ENCODE assay signal across 23 cellular contexts in the genomic region with DNA sequence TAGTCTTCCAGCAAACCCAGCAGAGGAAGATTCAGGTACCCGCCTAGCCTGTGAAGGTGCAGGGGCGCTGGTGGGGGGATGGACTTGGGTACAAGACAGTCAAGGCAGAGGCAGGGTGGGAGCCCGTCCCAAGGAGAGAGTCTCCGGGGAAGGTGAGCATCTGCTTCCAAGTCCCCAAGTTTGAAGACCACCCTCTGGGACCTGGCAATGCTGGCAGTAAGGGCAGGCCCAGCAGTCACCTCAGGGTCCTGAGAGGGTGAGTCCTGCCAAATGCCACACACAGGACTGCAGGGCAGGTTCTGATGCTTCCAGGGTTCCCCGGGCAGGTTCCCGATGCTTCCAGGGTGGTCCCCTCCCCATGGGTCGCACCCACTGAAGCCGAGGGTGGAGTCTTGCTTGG.
DNase-seq lines count a peak whose midpoint lies in the region; ATAC-seq and TF ChIP-seq lines count a peak whose summit lies in the region.
"Had no signal": no experiment of that assay in that cellular context is flagged by ENCODE, and none has a peak within 500 bp of the region (broad histone marks: within the 10 kb centered on the region; RNA-seq: fewer than 3 reads in every experiment).

No MANE protein-coding gene starts in this region.

- no peaks in the 10 kb centered on the region for H3K36me3 Mint-ChIP-seq in chondrocyte (ENCODE audit: low read depth)
- H3K36me3 Mint-ChIP-seq: CD14-positive monocyte; CD4-positive, alpha-beta memory T cell; CD4-positive, CD25-positive, alpha-beta regulatory T cell; CD8-positive, alpha-beta memory T cell had no signal

- no peak overlapping the region for H4K8ac ChIP-seq in neuronal stem cell (ENCODE audit: low read depth, low read length)

- H3K4me3 ChIP-seq in neuronal stem cell (ENCODE audit: low read length in 2 of 2) (no peak overlapping the region), H7 (ENCODE audit: insufficient read depth, low read depth, low read length) (no peak overlapping the region)
- H3K4me3 ChIP-seq: BLaER1, GM12878 had no signal

- no peak overlapping the region for H2BK120ac ChIP-seq in neuronal stem cell (ENCODE audit: low read depth, low read length)

- no peak overlapping the region for H3K4me3 Mint-ChIP-seq in chondrocyte (ENCODE audit: unreplicated experiment)
- H3K4me3 Mint-ChIP-seq: CD14-positive monocyte; CD4-positive, alpha-beta memory T cell; CD4-positive, CD25-positive, alpha-beta regulatory T cell; CD8-positive, alpha-beta memory T cell had no signal

- no peaks in the 10 kb centered on the region for H3K36me3 ChIP-seq in neuronal stem cell (replicated peaks in 1 of 2; ENCODE audit: control insufficient read depth in 2 of 2, insufficient read depth in 2 of 2, low read length in 2 of 2)
- H3K36me3 ChIP-seq in H7 (replicated peaks; ENCODE audit: control insufficient read depth, insufficient read depth, low read length), result no peaks in the 10 kb centered on the region
- H3K36me3 ChIP-seq: BE2C, BLaER1 had no signal

- WGBS in neuronal stem cell (ENCODE audit: extremely low coverage in 2 of 2, insufficient read length in 2 of 2, insufficient replicate concordance in 1 of 2), 2 donors, result no CpG with 5 or more reads among the region's 8 CpGs

- DNase-seq in chondrocyte (ENCODE audit: low spot score) (peak; percentile 71), neuronal stem cell (ENCODE audit: low spot score) (no peak), H7 (no peak), hippocampal formation (lab: John Stamatoyannopoulos, UW) (no peak)
- DNase-seq: 8988T; ACHN; BE2C; C1 segment of cervical spinal cord; CD4-positive, alpha-beta memory T cell; CD4-positive, CD25-positive, alpha-beta regulatory T cell; CD8-positive, alpha-beta memory T cell; COR-L47; DMS 273 treated with DMSO at 0.1 percent for 48 hours; DMS153; DMS53; DMS79; DND-41; EL; GDM1 had no signal

- no peak overlapping the region for H3K27ac ChIP-seq in neuronal stem cell (replicated peaks; ENCODE audit: low read length)
- H3K27ac ChIP-seq: BLaER1 had no signal

- H3K4ac ChIP-seq in neuronal stem cell (ENCODE audit: low read length), result no peak overlapping the region

- H2AK5ac ChIP-seq in neuronal stem cell (ENCODE audit: low read depth, low read length), result no peak overlapping the region

- no peak overlapping the region for H2BK15ac ChIP-seq in neuronal stem cell (ENCODE audit: low read length)

- H3K27ac Mint-ChIP-seq in chondrocyte (ENCODE audit: unreplicated experiment), result no peak overlapping the region
- H3K27ac Mint-ChIP-seq: CD4-positive, alpha-beta memory T cell; CD4-positive, CD25-positive, alpha-beta regulatory T cell; CD8-positive, alpha-beta memory T cell had no signal

- H3K14ac ChIP-seq in neuronal stem cell (ENCODE audit: low read length), result no peak overlapping the region

- H3K27me3 ChIP-seq in neuronal stem cell (ENCODE audit: control insufficient read depth in 3 of 3, insufficient read depth in 3 of 3, low read depth in 1 of 3, low read length in 3 of 3) (no peaks in the 10 kb centered on the region), H7 (ENCODE audit: control insufficient read depth, insufficient read depth, low read length) (no peaks in the 10 kb centered on the region)
- H3K27me3 ChIP-seq: BE2C, BLaER1 had no signal

- no peak overlapping the region for H3K4me2 ChIP-seq in neuronal stem cell (ENCODE audit: insufficient read depth, low read length, poor library complexity, severe bottlenecking)
- H3K4me2 ChIP-seq: BLaER1 had no signal

- H3K18ac ChIP-seq in neuronal stem cell (ENCODE audit: low read length), result peak overlapping the region; percentile 22

- H3K9ac ChIP-seq in neuronal stem cell (ENCODE audit: low read depth, low read length, poor library complexity), result no peak overlapping the region
- H3K9ac ChIP-seq: BLaER1 had no signal

- H3K9me3 ChIP-seq in neuronal stem cell (replicated peaks in 1 of 2; ENCODE audit: control insufficient read depth in 2 of 2, insufficient read depth in 1 of 2, low read depth in 1 of 2, low read length in 2 of 2), result peaks cover 0 to 3% of the 10 kb centered on the region in 2 donors
- H3K9me3 ChIP-seq: BE2C, BLaER1 had no signal

- no peaks in the 10 kb centered on the region for H3K4me1 Mint-ChIP-seq in chondrocyte (ENCODE audit: low read depth)
- H3K4me1 Mint-ChIP-seq: CD14-positive monocyte; CD4-positive, alpha-beta memory T cell; CD8-positive, alpha-beta memory T cell had no signal

- H3K9me3 Mint-ChIP-seq in chondrocyte (ENCODE audit: low read depth), result peaks cover 9% of the 10 kb centered on the region

- no peak overlapping the region for H3K23ac ChIP-seq in neuronal stem cell (ENCODE audit: low read depth, low read length, poor library complexity)

- H3K27me3 Mint-ChIP-seq in chondrocyte (ENCODE audit: low read depth), result no peaks in the 10 kb centered on the region
- H3K27me3 Mint-ChIP-seq: CD4-positive, alpha-beta memory T cell; CD4-positive, CD25-positive, alpha-beta regulatory T cell; CD8-positive, alpha-beta memory T cell had no signal

- TF ChIP-seq CTCF in chondrocyte (IDR thresholded peaks at IDR 0.05), result no peak

- H3K79me1 ChIP-seq in neuronal stem cell (ENCODE audit: low read depth, low read length), result no peaks in the 10 kb centered on the region

- no peak for ATAC-seq in GM21723 (IDR thresholded peaks at IDR 0.05; ENCODE audit: unreplicated experiment)
- ATAC-seq: GM12878 had no signal

- no peak overlapping the region for H4K91ac ChIP-seq in neuronal stem cell (ENCODE audit: low read depth, low read length, poor library complexity)

- no peaks in the 10 kb centered on the region for H3K4me1 ChIP-seq in neuronal stem cell (ENCODE audit: control insufficient read depth in 2 of 2, insufficient read depth in 1 of 2, low read depth in 1 of 2, low read length in 2 of 2)
- H3K4me1 ChIP-seq: BE2C had no signal

- H2BK5ac ChIP-seq in neuronal stem cell (ENCODE audit: low read length), result no peak overlapping the region

- no peak overlapping the region for H2BK12ac ChIP-seq in neuronal stem cell (ENCODE audit: low read length)

- no peak overlapping the region for H2AFZ ChIP-seq in neuronal stem cell (ENCODE audit: low read length)
